1 cellular context compared by ENCODE assay signal in the genomic region with DNA sequence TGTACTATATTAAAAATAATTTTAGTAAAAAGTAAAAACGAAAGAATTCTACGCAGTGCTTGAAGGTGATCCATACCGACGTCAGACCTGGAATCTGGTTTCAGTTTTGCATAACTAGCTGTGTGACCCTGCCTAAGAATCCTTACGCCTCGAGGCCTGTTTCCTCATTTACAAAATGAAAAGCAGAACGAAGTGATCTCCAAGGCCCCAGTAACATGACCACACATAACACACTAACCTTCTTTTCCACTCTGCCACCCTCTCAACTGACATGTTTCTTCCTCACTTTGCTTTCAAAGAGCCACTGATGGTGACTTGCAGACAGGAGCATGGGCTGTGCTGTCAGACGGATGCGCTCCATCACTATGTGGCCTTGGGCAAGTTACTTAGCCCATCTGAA.
TF ChIP-seq lines count a peak whose summit lies in the region.

No MANE protein-coding gene starts in this region.

TF ChIP-seq in K562, 482 proteins besides CTCF, POLR2A, EP300 and RAD21:
- no peak for TF ChIP-seq FOXJ2 (tag; IDR thresholded peaks at IDR 0.05)
